In genomic region chr11:32396331-32396730, GRCh38 we compare ENCODE assay signal across 14 cellular contexts. TPM values are rescaled to one million over a fixed set of nuclear protein-coding genes. Genes with fewer than 3 reads are reported as not detected.
DNase-seq lines count a peak whose midpoint lies in the region; ATAC-seq and TF ChIP-seq lines count a peak whose summit lies in the region.
"Had no signal": no experiment of that assay in that cellular context is flagged by ENCODE, and none has a peak within 500 bp of the region (broad histone marks: within the 10 kb centered on the region; RNA-seq: fewer than 3 reads in every experiment).

No MANE protein-coding gene starts in this region.

- H3K4me3 ChIP-seq in mucosa of descending colon (no peak overlapping the region), psoas muscle (no peak overlapping the region)
- H3K4me3 ChIP-seq: SK-N-MC had no signal

- no peak overlapping the region for H3K27ac ChIP-seq in psoas muscle
- H3K27ac ChIP-seq: SK-N-MC, VCaP had no signal

- intact Hi-C loops in mucosa of descending colon (cut with DNase I, micrococcal nuclease) (no loop called here), psoas muscle (cut with DNase I) (no loop called here)

- ATAC-seq in GM18858 (IDR thresholded peaks at IDR 0.05; ENCODE audit: unreplicated experiment) (peak; percentile 63), GM21786 (IDR thresholded peaks at IDR 0.05; ENCODE audit: unreplicated experiment) (peak; percentile 76), HG03175 (IDR thresholded peaks at IDR 0.05; ENCODE audit: unreplicated experiment) (peak; percentile 61), mucosa of descending colon (peak; percentile 34), psoas muscle (no peak)
- ATAC-seq in activated naive CD4-positive, alpha-beta T cell treated with anti-CD3 and anti-CD28 coated beads, Interleukin-2, amount 50 U/mL, for 72 hours = no peak

- TF ChIP-seq CTCF in mucosa of descending colon (IDR thresholded peaks at IDR 0.05) = no peak
- TF ChIP-seq CTCF in psoas muscle (IDR thresholded peaks at IDR 0.05) = no peak

- no peaks in the 10 kb centered on the region for H3K9me3 ChIP-seq in mucosa of descending colon
- H3K9me3 ChIP-seq in psoas muscle = peaks cover 3% of the 10 kb centered on the region

- H3K36me3 Mint-ChIP-seq in activated naive CD4-positive, alpha-beta T cell treated with anti-CD3 and anti-CD28 coated beads, Interleukin-2, amount 50 U/mL, for 72 hours = peaks cover 0 to 5% of the 10 kb centered on the region in 2 donors
- H3K36me3 Mint-ChIP-seq: activated naive CD8-positive, alpha-beta T cell treated with anti-CD3 and anti-CD28 coated beads for 36 hours; CD14-positive monocyte; IgD-negative memory B cell; naive B cell had no signal

- peaks cover 4% of the 10 kb centered on the region for H3K4me1 ChIP-seq in mucosa of descending colon (ENCODE audit: low read depth)
- no peaks in the 10 kb centered on the region for H3K4me1 ChIP-seq in psoas muscle

- H3K36me3 ChIP-seq in mucosa of descending colon (ENCODE audit: low read depth) (no peaks in the 10 kb centered on the region), psoas muscle (ENCODE audit: insufficient read depth in 1 of 2, low read depth in 1 of 2) (no peaks in the 10 kb centered on the region)

- peaks cover 3 to 6% of the 10 kb centered on the region in 2 donors for H3K9me3 Mint-ChIP-seq in activated naive CD4-positive, alpha-beta T cell treated with anti-CD3 and anti-CD28 coated beads, Interleukin-2, amount 50 U/mL, for 72 hours
- H3K9me3 Mint-ChIP-seq: activated naive CD8-positive, alpha-beta T cell treated with anti-CD3 and anti-CD28 coated beads for 36 hours; CD14-positive monocyte had no signal

- WGBS in psoas muscle, 3 donors = 55 to 66% (median 61%) methylated on average over 7 of the region's 7 CpGs

- no peak for DNase-seq in mucosa of descending colon
- no peak for DNase-seq in SIG-M5 (lab: John Stamatoyannopoulos, UW)
- no peak for DNase-seq in psoas muscle
- no peak for DNase-seq in activated naive CD4-positive, alpha-beta T cell treated with anti-CD3 and anti-CD28 coated beads, Interleukin-2, amount 50 U/mL, for 72 hours (ENCODE audit: low spot score in 2 of 2)
- DNase-seq: activated naive CD8-positive, alpha-beta T cell treated with anti-CD3 and anti-CD28 coated beads for 36 hours; naive B cell; NCI-H1694 treated with DMSO at 0.1 percent for 48 hours had no signal

- H3K27ac Mint-ChIP-seq in activated naive CD4-positive, alpha-beta T cell treated with anti-CD3 and anti-CD28 coated beads, Interleukin-2, amount 50 U/mL, for 72 hours = no peak overlapping the region
- H3K27ac Mint-ChIP-seq: activated naive CD8-positive, alpha-beta T cell treated with anti-CD3 and anti-CD28 coated beads for 36 hours; CD14-positive monocyte; IgD-negative memory B cell had no signal

- H3K27me3 ChIP-seq in psoas muscle (ENCODE audit: insufficient read depth in 3 of 3, low read length in 2 of 3) = peaks cover 0 to 3% (median 0%) of the 10 kb centered on the region in 3 donors

RNA-seq across cellular contexts. Expression of gene WT1, which starts 39.0 kb away (rescaled TPM):
- total RNA-seq in mucosa of descending colon (under 1 TPM in 2 of 3 donors, not detected in 1; 0.09 to 0.57 TPM), psoas muscle (1 to 10 TPM in 1 of 4 donors, under 1 TPM in 3; 0.17 to 1.5 (median 0.31) TPM)
- under 1 TPM in 1 of 3 donors, not detected in 2; 0.03 TPM for polyA plus RNA-seq in psoas muscle
- not detected for total RNA-seq in activated naive CD4-positive, alpha-beta T cell treated with anti-CD3 and anti-CD28 coated beads, Interleukin-2, amount 50 U/mL, for 72 hours
- total RNA-seq: activated naive CD8-positive, alpha-beta T cell treated with anti-CD3 and anti-CD28 coated beads for 36 hours had no signal
- polyA plus RNA-seq: CD14-positive monocyte, IgD-negative memory B cell had no signal

Comparison
In these comparisons a context has a peak if more than half of its experiments do, and no peak if none do; other contexts are left out.
1. ATAC-seq: peak in GM18858 (single experiment), GM21786 (single experiment), HG03175 (single experiment) and mucosa of descending colon (single experiment); none in psoas muscle (0 of 4) and activated naive CD4-positive, alpha-beta T cell treated with anti-CD3 and anti-CD28 coated beads, Interleukin-2, amount 50 U/mL, for 72 hours (0 of 2).